In genomic region chr11:133953571-133953970, GRCh38 we compare ENCODE assay signal across 15 cellular contexts. TPM values are rescaled to one million over a fixed set of nuclear protein-coding genes. Genes with fewer than 3 reads are reported as not detected.
A peak's percentile ranks its signal among the peaks of the same experiment; 100 is the strongest.
DNase-seq lines count a peak whose midpoint lies in the region; ATAC-seq and TF ChIP-seq lines count a peak whose summit lies in the region.
"Had no signal": no experiment of that assay in that cellular context is flagged by ENCODE, and none has a peak within 500 bp of the region (broad histone marks: within the 10 kb centered on the region; RNA-seq: fewer than 3 reads in every experiment).

No MANE protein-coding gene starts in this region.

- no peaks in the 10 kb centered on the region for H3K9me3 ChIP-seq in gastroesophageal sphincter
- H3K9me3 ChIP-seq: ovary had no signal

- TF ChIP-seq EP300 in gastroesophageal sphincter (IDR thresholded peaks at IDR 0.05) = no peak

- TF ChIP-seq POLR2A in gastroesophageal sphincter (IDR thresholded peaks at IDR 0.05) = no peak

- H3K36me3 Mint-ChIP-seq in activated T-cell treated with anti-CD3 and anti-CD28 coated beads, Interleukin-2, amount 50 U/mL, for 24 hours (ENCODE audit: low read depth) = peaks cover 10% of the 10 kb centered on the region
- peaks cover 20% of the 10 kb centered on the region for H3K36me3 Mint-ChIP-seq in activated CD8-positive, alpha-beta T cell treated with anti-CD3 and anti-CD28 coated beads, Interleukin-2, amount 10 ng/mL, durations not matched to agents 7 days and 5 days (ENCODE audit: low read depth)
- H3K36me3 Mint-ChIP-seq: immature natural killer cell had no signal

- no peak for DNase-seq in activated T-cell treated with anti-CD3 and anti-CD28 coated beads, Interleukin-2, amount 50 U/mL, for 24 hours
- DNase-seq in activated T-cell treated with anti-CD3 and anti-CD28 coated beads for 4 hours (no peak), NOMO-1 treated with dmso at 0.1 percent for 144 hours (lab: John Stamatoyannopoulos, UW; ENCODE audit: unreplicated experiment) (no peak), H4 (ENCODE audit: low spot score) (no peak), NK-92 (lab: John Stamatoyannopoulos, UW; ENCODE audit: unreplicated experiment) (no peak)
- DNase-seq in activated CD8-positive, alpha-beta T cell treated with anti-CD3 and anti-CD28 coated beads, Interleukin-2, amount 10 ng/mL, durations not matched to agents 7 days and 5 days = no peak
- DNase-seq in stimulated activated naive CD8-positive, alpha-beta T cell treated with anti-CD3 and anti-CD28 coated beads, Interleukin-15, amount 100 ng/mL, for 72 hours = no peak
- DNase-seq: cerebellar nuclear complex, immature natural killer cell, KBM-7, NCI-H1417 treated with DMSO at 0.1 percent for 48 hours, ovary had no signal

- WGBS in gastroesophageal sphincter (ENCODE audit: low coverage in 1 of 2), 2 donors = 33 to 43% methylated on average over 2 to 3 of the region's 6 CpGs

- POLR2A ChIA-PET in activated CD8-positive, alpha-beta T cell treated with anti-CD3 and anti-CD28 coated beads, Interleukin-2, amount 10 ng/mL, durations not matched to agents 7 days and 5 days (lab: Charles Lee) = no interaction called here

- no peaks in the 10 kb centered on the region for H3K9me3 Mint-ChIP-seq in activated T-cell treated with anti-CD3 and anti-CD28 coated beads, Interleukin-2, amount 50 U/mL, for 24 hours
- H3K9me3 Mint-ChIP-seq in activated CD8-positive, alpha-beta T cell treated with anti-CD3 and anti-CD28 coated beads, Interleukin-2, amount 10 ng/mL, durations not matched to agents 7 days and 5 days (ENCODE audit: insufficient read depth) = no peaks in the 10 kb centered on the region
- no peaks in the 10 kb centered on the region for H3K9me3 Mint-ChIP-seq in stimulated activated naive CD8-positive, alpha-beta T cell treated with anti-CD3 and anti-CD28 coated beads, Interleukin-15, amount 100 ng/mL, for 72 hours
- H3K9me3 Mint-ChIP-seq: immature natural killer cell had no signal

- peak overlapping the region; percentile 80 to 97 (median 94) for H3K27ac ChIP-seq in gastroesophageal sphincter
- H3K27ac ChIP-seq: HL-60, ovary, SJSA1 had no signal

- peak overlapping the region; percentile 15 for H3K4me3 Mint-ChIP-seq in activated T-cell treated with anti-CD3 and anti-CD28 coated beads, Interleukin-2, amount 50 U/mL, for 24 hours
- H3K4me3 Mint-ChIP-seq in activated CD8-positive, alpha-beta T cell treated with anti-CD3 and anti-CD28 coated beads, Interleukin-2, amount 10 ng/mL, durations not matched to agents 7 days and 5 days = peak overlapping the region; percentile 89
- H3K4me3 Mint-ChIP-seq in stimulated activated naive CD8-positive, alpha-beta T cell treated with anti-CD3 and anti-CD28 coated beads, Interleukin-15, amount 100 ng/mL, for 72 hours = peak overlapping the region; percentile 80 to 98

- H3K27me3 ChIP-seq in gastroesophageal sphincter = no peaks in the 10 kb centered on the region
- H3K27me3 ChIP-seq: ovary had no signal

- H3K27ac Mint-ChIP-seq in activated T-cell treated with anti-CD3 and anti-CD28 coated beads, Interleukin-2, amount 50 U/mL, for 24 hours = no peak overlapping the region
- H3K27ac Mint-ChIP-seq in activated CD8-positive, alpha-beta T cell treated with anti-CD3 and anti-CD28 coated beads, Interleukin-2, amount 10 ng/mL, durations not matched to agents 7 days and 5 days = peak overlapping the region; percentile 88
- H3K27ac Mint-ChIP-seq in stimulated activated naive CD8-positive, alpha-beta T cell treated with anti-CD3 and anti-CD28 coated beads, Interleukin-15, amount 100 ng/mL, for 72 hours = no peak overlapping the region
- H3K27ac Mint-ChIP-seq: immature natural killer cell had no signal

- H3K27me3 Mint-ChIP-seq in activated T-cell treated with anti-CD3 and anti-CD28 coated beads, Interleukin-2, amount 50 U/mL, for 24 hours = peaks cover 17% of the 10 kb centered on the region
- peaks cover 4% of the 10 kb centered on the region for H3K27me3 Mint-ChIP-seq in activated CD8-positive, alpha-beta T cell treated with anti-CD3 and anti-CD28 coated beads, Interleukin-2, amount 10 ng/mL, durations not matched to agents 7 days and 5 days (ENCODE audit: low read depth)
- peaks cover 10% of the 10 kb centered on the region for H3K27me3 Mint-ChIP-seq in stimulated activated naive CD8-positive, alpha-beta T cell treated with anti-CD3 and anti-CD28 coated beads, Interleukin-15, amount 100 ng/mL, for 72 hours

- CTCF ChIA-PET in activated CD8-positive, alpha-beta T cell treated with anti-CD3 and anti-CD28 coated beads, Interleukin-2, amount 10 ng/mL, durations not matched to agents 7 days and 5 days (lab: Charles Lee) = interaction anchor here (2.0 kb wide), 1 partner anchor 26 kb away, joined by 9 read pairs; no protein-coding TSS in a partner anchor

- peaks cover 63% of the 10 kb centered on the region for H3K4me1 Mint-ChIP-seq in activated T-cell treated with anti-CD3 and anti-CD28 coated beads, Interleukin-2, amount 50 U/mL, for 24 hours (ENCODE audit: low read depth)
- H3K4me1 Mint-ChIP-seq in activated CD8-positive, alpha-beta T cell treated with anti-CD3 and anti-CD28 coated beads, Interleukin-2, amount 10 ng/mL, durations not matched to agents 7 days and 5 days (ENCODE audit: low read depth) = peaks cover 74% of the 10 kb centered on the region
- H3K4me1 Mint-ChIP-seq in stimulated activated naive CD8-positive, alpha-beta T cell treated with anti-CD3 and anti-CD28 coated beads, Interleukin-15, amount 100 ng/mL, for 72 hours = peaks cover 73% of the 10 kb centered on the region

- ATAC-seq in activated CD8-positive, alpha-beta T cell treated with anti-CD3 and anti-CD28 coated beads, Interleukin-2, amount 10 ng/mL, durations not matched to agents 7 days and 5 days = no peak
- no peak for ATAC-seq in gastroesophageal sphincter
- no peak for ATAC-seq in stimulated activated naive CD8-positive, alpha-beta T cell treated with anti-CD3 and anti-CD28 coated beads, Interleukin-15, amount 100 ng/mL, for 72 hours

- no peaks in the 10 kb centered on the region for H3K36me3 ChIP-seq in gastroesophageal sphincter
- H3K36me3 ChIP-seq: ovary, SJSA1 had no signal

- H3K4me3 ChIP-seq in gastroesophageal sphincter = no peak overlapping the region
- H3K4me3 ChIP-seq: ovary, SJSA1 had no signal

- peaks cover 5 to 94% (median 53%) of the 10 kb centered on the region in 3 donors for H3K4me1 ChIP-seq in gastroesophageal sphincter
- H3K4me1 ChIP-seq: SJSA1 had no signal

- TF ChIP-seq CTCF in gastroesophageal sphincter (IDR thresholded peaks at IDR 0.05) = no peak

RNA-seq across cellular contexts. Expression of gene IGSF9B, which starts 3.2 kb away (rescaled TPM):
- total RNA-seq in activated CD8-positive, alpha-beta T cell treated with anti-CD3 and anti-CD28 coated beads, Interleukin-2, amount 10 ng/mL, durations not matched to agents 7 days and 5 days = 100 to 1,000 TPM in 1 of 2 experiments, 10 to 100 TPM in 1; 96.3 to 118 TPM
- total RNA-seq in gastroesophageal sphincter = 100 to 1,000 TPM in 1 of 4 donors, 10 to 100 TPM in 3; 24.1 to 120 (median 43.3) TPM
- total RNA-seq in H4 (2014; rRNA removed; shearing (Covaris generic)) = 0.31 and 1.7 TPM in 2 replicates
- total RNA-seq: SJSA1 had no signal

Comparison
In these comparisons a context has a peak if more than half of its experiments do, and no peak if none do; other contexts are left out.
1. H3K4me3 Mint-ChIP-seq: peak in every context shown above with its lines; median percentile 89 in activated CD8-positive, alpha-beta T cell treated with anti-CD3 and anti-CD28 coated beads, Interleukin-2, amount 10 ng/mL, durations not matched to agents 7 days and 5 days; 89 in stimulated activated naive CD8-positive, alpha-beta T cell treated with anti-CD3 and anti-CD28 coated beads, Interleukin-15, amount 100 ng/mL, for 72 hours; 15 in activated T-cell treated with anti-CD3 and anti-CD28 coated beads, Interleukin-2, amount 50 U/mL, for 24 hours.